ENCODE assay signal across 1 cellular context in genomic region chr9:14340536-14340935, GRCh38.
TF ChIP-seq lines count a peak whose summit lies in the region.

No MANE protein-coding gene starts in this region.

TF ChIP-seq in endothelial cell of umbilical vein, 7 proteins besides CTCF, POLR2A, EP300 and RAD21:
- TF ChIP-seq FOS (IDR thresholded peaks at IDR 0.05; ENCODE audit: borderline replicate concordance, insufficient read depth, low read length), result no peak
- TF ChIP-seq JUN (IDR thresholded peaks at IDR 0.05; ENCODE audit: borderline replicate concordance, insufficient read depth, insufficient read length, low read depth), result no peak
- TF ChIP-seq POLR2AphosphoS5 (IDR thresholded peaks at IDR 0.05; ENCODE audit: insufficient read depth, low read depth, low read length), result no peak
